Comparison of ENCODE assay signal across 7 cellular contexts in genomic region chr20:48756784-48757183, GRCh38.
DNase-seq lines count a peak whose midpoint lies in the region; ATAC-seq, FAIRE-seq and TF ChIP-seq lines count a peak whose summit lies in the region.
"Not testable (repeated sequence)": the region's sequence is repeated elsewhere in the genome, so short reads cannot be mapped to it uniquely, and the experiment has no call there.

No MANE protein-coding gene starts in this region.

- not testable (repeated sequence) for DNase-seq in CD4-positive, CD25-positive, alpha-beta regulatory T cell; T-cell; activated CD4-positive, alpha-beta memory T cell treated with anti-CD3 and anti-CD28 coated beads, Interleukin-2, amount 10 ng/mL, durations not matched to agents 7 days and 5 days; K562 (ENCODE audit: extremely low read depth in 1 of 4, low spot score in 3 of 4); immature natural killer cell
- DNase-seq in activated naive CD4-positive, alpha-beta T cell treated with Interleukin-2 at 50 U/mL for 16 hours: peak; percentile 26

- not testable (repeated sequence) for H3K9me3 ChIP-seq in CD4-positive, CD25-positive, alpha-beta regulatory T cell (ENCODE audit: control insufficient read depth in 2 of 2, low read length in 2 of 2); K562 (replicated peaks; ENCODE audit: control insufficient read depth, insufficient read depth, low read depth, low read length); neutrophil

- H3K9me1 ChIP-seq in K562 (ENCODE audit: control insufficient read depth, insufficient read depth, low read length): not testable (repeated sequence)

- not testable (repeated sequence) for TF ChIP-seq RAD21 in K562 (CRISPR knock-in tag; conservative IDR thresholded peaks at IDR 0.05 in 1 of 2, IDR thresholded peaks at IDR 0.05 in 1 of 2)

- H3K36me3 Mint-ChIP-seq in CD4-positive, CD25-positive, alpha-beta regulatory T cell: peaks cover 44% of the 10 kb centered on the region
- H3K36me3 Mint-ChIP-seq in T-cell (peaks cover 37% of the 10 kb centered on the region), immature natural killer cell (peaks cover 15 to 28% (median 26%) of the 10 kb centered on the region in 3 donors)
- peaks cover 84% of the 10 kb centered on the region for H3K36me3 Mint-ChIP-seq in activated CD4-positive, alpha-beta memory T cell treated with anti-CD3 and anti-CD28 coated beads, Interleukin-2, amount 10 ng/mL, durations not matched to agents 7 days and 5 days (ENCODE audit: low read depth)

- in situ Hi-C loops in K562 (cut with MboI): not testable (repeated sequence)

- H3K36me3 ChIP-seq in CD4-positive, CD25-positive, alpha-beta regulatory T cell (ENCODE audit: control insufficient read depth, insufficient read depth, low read length): peaks cover 35% of the 10 kb centered on the region
- H3K36me3 ChIP-seq in K562 (ENCODE audit: control insufficient read depth, insufficient read depth, low read length): not testable (repeated sequence)
- peaks cover 21% of the 10 kb centered on the region for H3K36me3 ChIP-seq in neutrophil

- peaks cover 34 to 99% (median 74%) of the 10 kb centered on the region in 4 donors for H3K4me1 Mint-ChIP-seq in CD4-positive, CD25-positive, alpha-beta regulatory T cell
- H3K4me1 Mint-ChIP-seq in T-cell: peaks cover 79 to 98% (median 93%) of the 10 kb centered on the region in 3 donors
- H3K4me1 Mint-ChIP-seq in activated CD4-positive, alpha-beta memory T cell treated with anti-CD3 and anti-CD28 coated beads, Interleukin-2, amount 10 ng/mL, durations not matched to agents 7 days and 5 days: peaks cover 93% of the 10 kb centered on the region
- peaks cover 0 to 99% of the 10 kb centered on the region in 2 donors for H3K4me1 Mint-ChIP-seq in immature natural killer cell

- H2AFZ ChIP-seq in K562 (ENCODE audit: low read depth, low read length): not testable (repeated sequence)

- not testable (repeated sequence) for TF ChIP-seq EP300 in K562 (IDR thresholded peaks at IDR 0.05; ENCODE audit: low read length)

- not testable (repeated sequence) for TF ChIP-seq CTCF in K562 (IDR thresholded peaks at IDR 0.05 in 2 of 3, conservative IDR thresholded peaks at IDR 0.05 in 1 of 3; ENCODE audit: insufficient read depth in 2 of 3, low read depth in 1 of 3, low read length in 3 of 3); neutrophil (IDR thresholded peaks at IDR 0.05)

- ATAC-seq in CD4-positive, CD25-positive, alpha-beta regulatory T cell (ENCODE audit: low read depth in 2 of 2); T-cell (replicated peaks in 1 of 4); K562: not testable (repeated sequence)

- H3K9ac ChIP-seq in K562 (ENCODE audit: insufficient read depth in 1 of 2, low read depth in 2 of 2, low read length in 2 of 2): not testable (repeated sequence)

- WGBS in K562 (ENCODE audit: insufficient coverage, low coverage, missing lambda C conversion rate): 20% methylated on average over 6 of the region's 6 CpGs

- H4K20me1 ChIP-seq in K562 (replicated peaks; ENCODE audit: control insufficient read depth, insufficient read depth, low read length): not testable (repeated sequence)

- H3K27me3 Mint-ChIP-seq in CD4-positive, CD25-positive, alpha-beta regulatory T cell; T-cell; activated CD4-positive, alpha-beta memory T cell treated with anti-CD3 and anti-CD28 coated beads, Interleukin-2, amount 10 ng/mL, durations not matched to agents 7 days and 5 days: not testable (repeated sequence)
- H3K27me3 Mint-ChIP-seq in immature natural killer cell (ENCODE audit: low read depth in 3 of 3): peaks cover 6 to 19% (median 15%) of the 10 kb centered on the region in 3 donors

- peak overlapping the region in 1 of 4 donors; percentile 8 for H3K4me3 Mint-ChIP-seq in CD4-positive, CD25-positive, alpha-beta regulatory T cell
- not testable (repeated sequence) for H3K4me3 Mint-ChIP-seq in T-cell; activated CD4-positive, alpha-beta memory T cell treated with anti-CD3 and anti-CD28 coated beads, Interleukin-2, amount 10 ng/mL, durations not matched to agents 7 days and 5 days
- H3K4me3 Mint-ChIP-seq in immature natural killer cell: peak overlapping the region; percentile 44 to 87 (median 51)

- POLR2A ChIA-PET in T-cell (lab: Charles Lee); activated CD4-positive, alpha-beta memory T cell treated with anti-CD3 and anti-CD28 coated beads, Interleukin-2, amount 10 ng/mL, durations not matched to agents 7 days and 5 days (lab: Charles Lee): not testable (repeated sequence)
- POLR2A ChIA-PET in K562 (lab: Yijun Ruan, JAX): interaction anchor here (0.8 kb wide), 1 partner anchor 93 kb away, joined by 3 read pairs; no protein-coding TSS in a partner anchor

- CTCF ChIA-PET in T-cell (lab: Charles Lee); activated CD4-positive, alpha-beta memory T cell treated with anti-CD3 and anti-CD28 coated beads, Interleukin-2, amount 10 ng/mL, durations not matched to agents 7 days and 5 days (lab: Charles Lee); K562 (lab: Yijun Ruan, JAX; ENCODE audit: low intra/inter-chr PET ratio): not testable (repeated sequence)

- not testable (repeated sequence) for H3K4me2 ChIP-seq in K562 (ENCODE audit: insufficient read depth, low read length)

- peak overlapping the region; percentile 74 to 95 (median 78) for H3K27ac Mint-ChIP-seq in CD4-positive, CD25-positive, alpha-beta regulatory T cell
- H3K27ac Mint-ChIP-seq in T-cell (peak overlapping the region; percentile 93 to 94), immature natural killer cell (peak overlapping the region; percentile 97 to 100 (median 98))
- H3K27ac Mint-ChIP-seq in activated CD4-positive, alpha-beta memory T cell treated with anti-CD3 and anti-CD28 coated beads, Interleukin-2, amount 10 ng/mL, durations not matched to agents 7 days and 5 days: peak overlapping the region; percentile 3

- not testable (repeated sequence) for H3K79me2 ChIP-seq in K562 (ENCODE audit: control insufficient read depth, insufficient read depth, low read length)

- BruUV-seq in K562 (replicated peaks; lab: Mats Ljungman, UMichigan): not testable (repeated sequence)

- intact Hi-C loops in K562 (cut with micrococcal nuclease): not testable (repeated sequence)

- not testable (repeated sequence) for H3K9me3 Mint-ChIP-seq in CD4-positive, CD25-positive, alpha-beta regulatory T cell; T-cell; immature natural killer cell
- H3K9me3 Mint-ChIP-seq in activated CD4-positive, alpha-beta memory T cell treated with anti-CD3 and anti-CD28 coated beads, Interleukin-2, amount 10 ng/mL, durations not matched to agents 7 days and 5 days: peaks cover 11% of the 10 kb centered on the region

- H3K27ac ChIP-seq in CD4-positive, CD25-positive, alpha-beta regulatory T cell (ENCODE audit: insufficient read depth, low read length, poor library complexity, severe bottlenecking); K562 (ENCODE audit: extremely low read depth, low read depth, low read length): not testable (repeated sequence)
- H3K27ac ChIP-seq in neutrophil: peak overlapping the region; percentile 99

- H3K4me1 ChIP-seq in CD4-positive, CD25-positive, alpha-beta regulatory T cell (ENCODE audit: control insufficient read depth, insufficient read depth, low read length, poor library complexity, severe bottlenecking): peaks cover 73% of the 10 kb centered on the region
- H3K4me1 ChIP-seq in K562 (replicated peaks in 1 of 2; ENCODE audit: control insufficient read depth in 2 of 2, insufficient read depth in 2 of 2, low read length in 2 of 2): not testable (repeated sequence)
- H3K4me1 ChIP-seq in neutrophil (ENCODE audit: control insufficient read depth in 1 of 2, insufficient read depth in 1 of 2, low read depth in 1 of 2, low read length in 1 of 2): peaks cover 99 to 100% of the 10 kb centered on the region in 2 experiments

- not testable (repeated sequence) for FAIRE-seq in K562 (lab: Jason Lieb, UNC)

- H3K4me3 ChIP-seq in CD4-positive, CD25-positive, alpha-beta regulatory T cell (ENCODE audit: low read depth, low read length); K562: not testable (repeated sequence)
- H3K4me3 ChIP-seq in neutrophil (ENCODE audit: low read depth in 1 of 2, low read length in 1 of 2): peak overlapping the region in 1 of 2 experiments; percentile 61

- H3K27me3 ChIP-seq in CD4-positive, CD25-positive, alpha-beta regulatory T cell (ENCODE audit: control insufficient read depth, insufficient read depth, low read length); K562 (ENCODE audit: control insufficient read depth in 2 of 2, insufficient read depth in 2 of 2, low read length in 2 of 2); neutrophil: not testable (repeated sequence)

- not testable (repeated sequence) for TF ChIP-seq POLR2A in K562 (conservative IDR thresholded peaks at IDR 0.05)

TF ChIP-seq in K562, 482 proteins besides CTCF, POLR2A, EP300 and RAD21:
- peak; percentile 61 for TF ChIP-seq CHD2 (IDR thresholded peaks at IDR 0.05; ENCODE audit: low read depth, low read length)

Comparison
In these comparisons a context has a peak if more than half of its experiments do, and no peak if none do; other contexts are left out.
1. H3K27ac Mint-ChIP-seq: peak in every context shown above with its lines; median percentile 98 in immature natural killer cell; 94 in T-cell; 78 in CD4-positive, CD25-positive, alpha-beta regulatory T cell; 3 in activated CD4-positive, alpha-beta memory T cell treated with anti-CD3 and anti-CD28 coated beads, Interleukin-2, amount 10 ng/mL, durations not matched to agents 7 days and 5 days.